16 cellular contexts compared by ENCODE assay signal in the genomic region with DNA sequence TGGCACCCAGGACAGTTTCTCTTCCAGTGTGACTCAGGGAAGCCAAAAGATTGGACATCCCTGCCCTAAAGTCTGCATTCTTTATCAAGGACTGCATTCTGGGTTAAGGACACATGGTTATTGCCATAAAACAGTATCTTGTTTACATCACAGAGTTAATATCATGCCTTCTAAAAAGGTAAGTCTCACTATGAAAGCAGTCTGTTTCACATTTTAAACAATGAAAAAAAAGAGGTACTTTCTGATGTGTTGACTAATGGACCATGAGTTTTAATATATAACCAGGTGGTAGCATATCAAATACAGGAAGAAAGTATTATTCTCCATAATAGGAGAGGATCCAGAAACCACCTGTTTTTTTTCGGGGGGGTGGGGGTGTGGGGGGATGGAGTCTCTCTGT.
DNase-seq lines count a peak whose midpoint lies in the region; ATAC-seq and FAIRE-seq lines count a peak whose summit lies in the region.
"Had no signal": no experiment of that assay in that cellular context is flagged by ENCODE, and none has a peak within 500 bp of the region (broad histone marks: within the 10 kb centered on the region; RNA-seq: fewer than 3 reads in every experiment).

No MANE protein-coding gene starts in this region.

- no peak for FAIRE-seq in HTR-8/SVneo (lab: Jason Lieb, UNC)

- DNase-seq in renal cortical epithelial cell (ENCODE audit: low read depth): peak; percentile 19
- DNase-seq in COLO829 (ENCODE audit: low spot score): no peak
- DNase-seq in HTR-8/SVneo (ENCODE audit: insufficient read length, low spot score): no peak
- no peak for DNase-seq in NCI-H2107 (lab: John Stamatoyannopoulos, UW)
- DNase-seq: H7, IMR-90, Kasumi-1, NCI-H1105 treated with DMSO at 0.1 percent for 48 hours, NCI-H187, NCI-H2171, NCI-H446 treated with DMSO at 0.1 percent for 48 hours, NCI-H748 treated with DMSO at 0.1 percent for 48 hours had no signal

- ATAC-seq in GM18511 (IDR thresholded peaks at IDR 0.05; ENCODE audit: unreplicated experiment) (peak; percentile 63), GM21786 (IDR thresholded peaks at IDR 0.05; ENCODE audit: unreplicated experiment) (peak; percentile 56), HG03175 (IDR thresholded peaks at IDR 0.05; ENCODE audit: unreplicated experiment) (peak; percentile 50)
- ATAC-seq: PC-3 had no signal
